ENCODE assay signal across 17 cellular contexts in the genomic region with DNA sequence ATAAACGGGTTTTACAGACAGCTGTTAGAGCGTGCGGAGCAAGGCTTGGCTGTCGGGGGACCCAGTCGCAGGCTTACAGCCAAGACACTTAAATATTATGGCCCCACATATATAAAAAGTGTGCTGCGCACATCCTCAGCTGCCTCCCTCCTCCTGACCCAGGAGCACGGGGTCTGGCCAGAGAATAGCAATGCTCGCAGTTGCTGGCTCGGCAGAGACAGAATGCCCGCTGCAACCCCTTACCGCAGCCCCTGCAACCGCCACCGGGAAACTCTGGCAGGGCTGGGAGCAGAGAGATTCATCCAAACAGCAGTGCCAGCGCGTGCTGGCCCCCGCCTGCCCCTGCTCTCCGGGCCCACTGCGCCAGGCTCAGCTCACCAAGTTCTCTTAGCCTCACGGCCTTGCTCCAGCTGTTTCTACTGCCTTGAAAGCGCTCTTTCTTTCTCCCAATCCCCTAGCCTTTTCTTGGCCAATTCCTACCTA. TPM values are rescaled to one million over a fixed set of nuclear protein-coding genes. Genes with fewer than 3 reads are reported as not detected.
DNase-seq lines count a peak whose midpoint lies in the region; ATAC-seq and TF ChIP-seq lines count a peak whose summit lies in the region.
"Had no signal": no experiment of that assay in that cellular context is flagged by ENCODE, and none has a peak within 500 bp of the region (broad histone marks: within the 10 kb centered on the region; RNA-seq: fewer than 3 reads in every experiment).

No MANE protein-coding gene starts in this region.

- no peaks in the 10 kb centered on the region for H3K9me3 ChIP-seq in transverse colon
- H3K9me3 ChIP-seq: heart left ventricle, tibial nerve had no signal

- intact Hi-C loops in activated CD8-positive, alpha-beta T cell treated with anti-CD3 and anti-CD28 coated beads for 36 hours (cut with micrococcal nuclease), result no loop called here
- intact Hi-C loops in transverse colon (cut with DNase I; ENCODE audit: low total_unique reads) (no loop called here), MCF 10A (cut with micrococcal nuclease) (no loop called here)

- H3K27me3 Mint-ChIP-seq in activated CD8-positive, alpha-beta T cell treated with anti-CD3 and anti-CD28 coated beads, Interleukin-2, amount 10 ng/mL, durations not matched to agents 7 days and 5 days (ENCODE audit: low read depth), result peaks cover 9% of the 10 kb centered on the region
- H3K27me3 Mint-ChIP-seq in activated CD8-positive, alpha-beta T cell treated with anti-CD3 and anti-CD28 coated beads for 36 hours, result peaks cover 3% of the 10 kb centered on the region
- peaks cover 4% of the 10 kb centered on the region for H3K27me3 Mint-ChIP-seq in glutamatergic neuron (ENCODE audit: unreplicated experiment)
- H3K27me3 Mint-ChIP-seq in neural crest cell (ENCODE audit: low read depth), result no peaks in the 10 kb centered on the region
- peaks cover 11% of the 10 kb centered on the region for H3K27me3 Mint-ChIP-seq in MCF 10A (ENCODE audit: insufficient read depth, unreplicated experiment)

- DNase-seq in activated CD8-positive, alpha-beta T cell treated with anti-CD3 and anti-CD28 coated beads, Interleukin-2, amount 10 ng/mL, durations not matched to agents 7 days and 5 days, result peak; percentile 4
- DNase-seq in activated CD8-positive, alpha-beta T cell treated with anti-CD3 and anti-CD28 coated beads for 36 hours, result no peak
- DNase-seq in glutamatergic neuron (peak; percentile 39), neural crest cell (ENCODE audit: low read depth, low spot score) (no peak), transverse colon (peak; percentile 74), DMS79 treated with DMSO at 0.1 percent for 48 hours (lab: John Stamatoyannopoulos, UW) (no peak), MCF 10A (ENCODE audit: unreplicated experiment) (no peak)
- DNase-seq: activated gamma-delta T cell treated with Interleukin-2 at 50 U/mL for 16 hours; heart left ventricle; naive thymus-derived CD4-positive, alpha-beta T cell; NCI-H2107; NCI-H748 treated with DMSO at 0.1 percent for 48 hours had no signal

- no peak for TF ChIP-seq CTCF in activated CD8-positive, alpha-beta T cell treated with anti-CD3 and anti-CD28 coated beads for 36 hours (IDR thresholded peaks at IDR 0.05)
- TF ChIP-seq CTCF in glutamatergic neuron (IDR thresholded peaks at IDR 0.05; ENCODE audit: partially characterized antibody, unreplicated experiment), result no peak
- no peak for TF ChIP-seq CTCF in neural crest cell (conservative IDR thresholded peaks at IDR 0.05)
- TF ChIP-seq CTCF in transverse colon (IDR thresholded peaks at IDR 0.05), result no peak
- no peak for TF ChIP-seq CTCF in MCF 10A (IDR thresholded peaks at IDR 0.05; ENCODE audit: unreplicated experiment)

- POLR2A ChIA-PET in activated CD8-positive, alpha-beta T cell treated with anti-CD3 and anti-CD28 coated beads, Interleukin-2, amount 10 ng/mL, durations not matched to agents 7 days and 5 days (lab: Charles Lee), result no interaction called here
- POLR2A ChIA-PET in activated CD8-positive, alpha-beta T cell treated with anti-CD3 and anti-CD28 coated beads for 36 hours (lab: Charles Lee), result no interaction called here
- POLR2A ChIA-PET in MCF 10A (lab: Yijun Ruan, JAX), result no interaction called here

- peaks cover 0 to 19% (median 14%) of the 10 kb centered on the region in 4 donors for H3K4me1 ChIP-seq in transverse colon
- H3K4me1 ChIP-seq: heart left ventricle had no signal

- TF ChIP-seq POLR2A in transverse colon (IDR thresholded peaks at IDR 0.05), result no peak

- H3K27ac Mint-ChIP-seq in activated CD8-positive, alpha-beta T cell treated with anti-CD3 and anti-CD28 coated beads, Interleukin-2, amount 10 ng/mL, durations not matched to agents 7 days and 5 days, result no peak overlapping the region
- H3K27ac Mint-ChIP-seq in activated CD8-positive, alpha-beta T cell treated with anti-CD3 and anti-CD28 coated beads for 36 hours, result no peak overlapping the region
- H3K27ac Mint-ChIP-seq in glutamatergic neuron (ENCODE audit: unreplicated experiment) (no peak overlapping the region), neural crest cell (ENCODE audit: unreplicated experiment) (peak overlapping the region; percentile 79), MCF 10A (ENCODE audit: low read depth, unreplicated experiment) (no peak overlapping the region)
- H3K27ac Mint-ChIP-seq: CD14-positive monocyte; naive thymus-derived CD4-positive, alpha-beta T cell had no signal

- no peaks in the 10 kb centered on the region for H3K9me3 Mint-ChIP-seq in activated CD8-positive, alpha-beta T cell treated with anti-CD3 and anti-CD28 coated beads, Interleukin-2, amount 10 ng/mL, durations not matched to agents 7 days and 5 days (ENCODE audit: insufficient read depth)
- no peaks in the 10 kb centered on the region for H3K9me3 Mint-ChIP-seq in activated CD8-positive, alpha-beta T cell treated with anti-CD3 and anti-CD28 coated beads for 36 hours
- H3K9me3 Mint-ChIP-seq in glutamatergic neuron (ENCODE audit: unreplicated experiment) (peaks cover 1% of the 10 kb centered on the region), neural crest cell (no peaks in the 10 kb centered on the region), MCF 10A (ENCODE audit: unreplicated experiment) (no peaks in the 10 kb centered on the region)
- H3K9me3 Mint-ChIP-seq: naive thymus-derived CD4-positive, alpha-beta T cell had no signal

- H3K36me3 ChIP-seq in transverse colon, result no peaks in the 10 kb centered on the region
- H3K36me3 ChIP-seq: heart left ventricle, tibial nerve had no signal

- no peak overlapping the region for H3K27ac ChIP-seq in transverse colon
- H3K27ac ChIP-seq: heart left ventricle, tibial nerve had no signal

- peaks cover 12% of the 10 kb centered on the region for H3K27me3 ChIP-seq in transverse colon
- H3K27me3 ChIP-seq: tibial nerve had no signal

- no peak overlapping the region for H3K4me3 Mint-ChIP-seq in activated CD8-positive, alpha-beta T cell treated with anti-CD3 and anti-CD28 coated beads, Interleukin-2, amount 10 ng/mL, durations not matched to agents 7 days and 5 days
- H3K4me3 Mint-ChIP-seq in activated CD8-positive, alpha-beta T cell treated with anti-CD3 and anti-CD28 coated beads for 36 hours, result no peak overlapping the region
- H3K4me3 Mint-ChIP-seq in glutamatergic neuron (ENCODE audit: unreplicated experiment) (no peak overlapping the region), neural crest cell (no peak overlapping the region), MCF 10A (ENCODE audit: unreplicated experiment) (no peak overlapping the region)
- H3K4me3 Mint-ChIP-seq: CD14-positive monocyte; naive thymus-derived CD4-positive, alpha-beta T cell had no signal

- BruUV-seq in MCF 10A (replicated peaks; lab: Mats Ljungman, UMichigan), result no TSS peak

- no peak overlapping the region for H3K4me3 ChIP-seq in transverse colon
- H3K4me3 ChIP-seq: heart left ventricle, tibial nerve had no signal

- WGBS in transverse colon (ENCODE audit: low coverage in 1 of 2), 2 donors, result 31% methylated on average over 20 of the region's 20 CpGs; no CpG with 5 or more reads in 1 of the 2 donors

- in situ Hi-C loops in transverse colon (cut with MboI; ENCODE audit: low pct_ligation_motif_present in 1 of 4, low pct_unique_long_range_greater_than_20kb in 1 of 4, low sequenced_read_pairs in 3 of 4), result no loop called here

- H3K4me1 Mint-ChIP-seq in activated CD8-positive, alpha-beta T cell treated with anti-CD3 and anti-CD28 coated beads, Interleukin-2, amount 10 ng/mL, durations not matched to agents 7 days and 5 days (ENCODE audit: low read depth), result peaks cover 11% of the 10 kb centered on the region
- peaks cover 1% of the 10 kb centered on the region for H3K4me1 Mint-ChIP-seq in activated CD8-positive, alpha-beta T cell treated with anti-CD3 and anti-CD28 coated beads for 36 hours (ENCODE audit: low read depth)
- H3K4me1 Mint-ChIP-seq in glutamatergic neuron (ENCODE audit: low read depth, unreplicated experiment) (peaks cover 5% of the 10 kb centered on the region), neural crest cell (peaks cover 16% of the 10 kb centered on the region), MCF 10A (ENCODE audit: insufficient read depth, unreplicated experiment) (no peaks in the 10 kb centered on the region)

- CTCF ChIA-PET in activated CD8-positive, alpha-beta T cell treated with anti-CD3 and anti-CD28 coated beads, Interleukin-2, amount 10 ng/mL, durations not matched to agents 7 days and 5 days (lab: Charles Lee), result interaction anchor here (1.3 to 2.2 kb wide), 5 partner anchors 99 to 259 kb away, joined by 5 to 13 read pairs (median 9); no protein-coding TSS in a partner anchor
- CTCF ChIA-PET in activated CD8-positive, alpha-beta T cell treated with anti-CD3 and anti-CD28 coated beads for 36 hours (lab: Charles Lee), result interaction anchor here (0.8 to 1.9 kb wide), 4 partner anchors 28 to 260 kb away, joined by 3 to 5 read pairs (median 4); partner anchors contain the start of gene MVB12B
- CTCF ChIA-PET in MCF 10A (lab: Yijun Ruan, JAX), result interaction anchor here (0.5 to 1.3 kb wide), 6 partner anchors 20 to 357 kb away, joined by 3 to 4 read pairs (median 4); no protein-coding TSS in a partner anchor

- no peaks in the 10 kb centered on the region for H3K36me3 Mint-ChIP-seq in activated CD8-positive, alpha-beta T cell treated with anti-CD3 and anti-CD28 coated beads, Interleukin-2, amount 10 ng/mL, durations not matched to agents 7 days and 5 days (ENCODE audit: low read depth)
- no peaks in the 10 kb centered on the region for H3K36me3 Mint-ChIP-seq in activated CD8-positive, alpha-beta T cell treated with anti-CD3 and anti-CD28 coated beads for 36 hours (ENCODE audit: low read depth)
- H3K36me3 Mint-ChIP-seq in glutamatergic neuron (ENCODE audit: unreplicated experiment) (no peaks in the 10 kb centered on the region), neural crest cell (ENCODE audit: low read depth) (no peaks in the 10 kb centered on the region), MCF 10A (ENCODE audit: insufficient read depth, unreplicated experiment) (no peaks in the 10 kb centered on the region)
- H3K36me3 Mint-ChIP-seq: CD14-positive monocyte; naive thymus-derived CD4-positive, alpha-beta T cell had no signal

- no peak for TF ChIP-seq EP300 in transverse colon (IDR thresholded peaks at IDR 0.05; ENCODE audit: low read depth)

- ATAC-seq in activated CD8-positive, alpha-beta T cell treated with anti-CD3 and anti-CD28 coated beads, Interleukin-2, amount 10 ng/mL, durations not matched to agents 7 days and 5 days, result no peak
- ATAC-seq in activated CD8-positive, alpha-beta T cell treated with anti-CD3 and anti-CD28 coated beads for 36 hours, result no peak
- no peak for ATAC-seq in GM19395 (IDR thresholded peaks at IDR 0.05; ENCODE audit: unreplicated experiment)
- ATAC-seq: heart left ventricle; left lobe of liver; naive thymus-derived CD4-positive, alpha-beta T cell; Panc1 had no signal

RNA-seq across cellular contexts. Expression of gene MVB12B, which starts 28.3 kb away (rescaled TPM):
- total RNA-seq in activated CD8-positive, alpha-beta T cell treated with anti-CD3 and anti-CD28 coated beads, Interleukin-2, amount 10 ng/mL, durations not matched to agents 7 days and 5 days, result 10 to 100 TPM; 17.4 to 19.9 TPM
- 1 to 10 TPM; 6.4 to 6.6 TPM for total RNA-seq in activated CD8-positive, alpha-beta T cell treated with anti-CD3 and anti-CD28 coated beads for 36 hours
- 41.1 TPM for total RNA-seq in glutamatergic neuron (ENCODE audit: unreplicated experiment)
- total RNA-seq in neural crest cell, result 65.5 and 68.1 TPM in 2 replicates
- total RNA-seq in transverse colon, result 10 to 100 TPM; 15.7 to 27.3 (median 22.7) TPM
- 4.1 and 5.5 TPM in 2 replicates for total RNA-seq in MCF 10A (2022)

Comparison
In these comparisons a context has a peak if more than half of its experiments do, and no peak if none do; other contexts are left out.
1. DNase-seq: peak in activated CD8-positive, alpha-beta T cell treated with anti-CD3 and anti-CD28 coated beads, Interleukin-2, amount 10 ng/mL, durations not matched to agents 7 days and 5 days (single experiment), glutamatergic neuron (single experiment) and transverse colon (single experiment); none in activated CD8-positive, alpha-beta T cell treated with anti-CD3 and anti-CD28 coated beads for 36 hours (single experiment), neural crest cell (single experiment), DMS79 treated with DMSO at 0.1 percent for 48 hours (single experiment) and MCF 10A (single experiment).